Comparison of ENCODE assay signal across 7 cellular contexts in genomic region chr2:121076885-121077549, GRCh38.
A peak's percentile ranks its signal among the peaks of the same experiment; 100 is the strongest.
DNase-seq lines count a peak whose midpoint lies in the region; ATAC-seq and TF ChIP-seq lines count a peak whose summit lies in the region.

No MANE protein-coding gene starts in this region.

- H4K20me1 ChIP-seq in OCI-LY1 (ENCODE audit: insufficient read depth, low read length), result no peaks in the 10 kb centered on the region

- ATAC-seq in HG02885 (IDR thresholded peaks at IDR 0.05; ENCODE audit: poor library complexity, unreplicated experiment) (peak; percentile 73), foreskin keratinocyte (peak; percentile 36), HG03196 (IDR thresholded peaks at IDR 0.05; ENCODE audit: unreplicated experiment) (no peak)

- H3K27me3 ChIP-seq in OCI-LY1 (ENCODE audit: insufficient read depth, low read length) (0 out of 2 replicates have a peak, but pooled peaks cover 6% of the 10 kb centered on the region), foreskin keratinocyte (peaks cover 23% of the 10 kb centered on the region)

- H3K36me3 ChIP-seq in OCI-LY1 (ENCODE audit: insufficient read depth, low read length), result no peaks in the 10 kb centered on the region

- H3K4me3 Mint-ChIP-seq in activated T-cell treated with anti-CD3 and anti-CD28 coated beads, Interleukin-2, amount 50 U/mL, for 24 hours, result no peak overlapping the region
- H3K4me3 Mint-ChIP-seq in progenitor cell of endocrine pancreas (ENCODE audit: low read depth), result no peak overlapping the region

- no peaks in the 10 kb centered on the region for H3K9me3 Mint-ChIP-seq in activated T-cell treated with anti-CD3 and anti-CD28 coated beads, Interleukin-2, amount 50 U/mL, for 24 hours
- H3K9me3 Mint-ChIP-seq in progenitor cell of endocrine pancreas (ENCODE audit: low read depth), result no peaks in the 10 kb centered on the region

- peaks cover 40% of the 10 kb centered on the region for H3K27me3 Mint-ChIP-seq in activated T-cell treated with anti-CD3 and anti-CD28 coated beads, Interleukin-2, amount 50 U/mL, for 24 hours
- peaks cover 3% of the 10 kb centered on the region for H3K27me3 Mint-ChIP-seq in progenitor cell of endocrine pancreas

- peaks cover 2% of the 10 kb centered on the region for H3K4me1 Mint-ChIP-seq in activated T-cell treated with anti-CD3 and anti-CD28 coated beads, Interleukin-2, amount 50 U/mL, for 24 hours (ENCODE audit: low read depth)
- peaks cover 2% of the 10 kb centered on the region for H3K4me1 Mint-ChIP-seq in progenitor cell of endocrine pancreas (ENCODE audit: low read depth)

- H3K79me2 ChIP-seq in OCI-LY1 (ENCODE audit: insufficient read depth, low read length), result no peaks in the 10 kb centered on the region

- no peaks in the 10 kb centered on the region for H3F3A ChIP-seq in OCI-LY1 (ENCODE audit: insufficient read depth, low read length)

- H3K9me3 ChIP-seq in OCI-LY1 (ENCODE audit: low read length), result no peaks in the 10 kb centered on the region

- no peaks in the 10 kb centered on the region for H3K9me2 ChIP-seq in OCI-LY1 (ENCODE audit: low read depth, low read length)

- H2AFZ ChIP-seq in OCI-LY1 (ENCODE audit: low read length), result no peak overlapping the region

- peak; percentile 76 for DNase-seq in activated T-cell treated with anti-CD3 and anti-CD28 coated beads, Interleukin-2, amount 50 U/mL, for 24 hours
- peak in 1 of 2 donors; percentile 29 for DNase-seq in foreskin keratinocyte
- peak; percentile 66 for DNase-seq in progenitor cell of endocrine pancreas (ENCODE audit: low spot score, unreplicated experiment)

- H3K4me1 ChIP-seq in OCI-LY1 (ENCODE audit: insufficient read depth, low read length, severe bottlenecking) (no peaks in the 10 kb centered on the region), foreskin keratinocyte (no peaks in the 10 kb centered on the region)

- no peak overlapping the region for H3K9ac ChIP-seq in OCI-LY1 (ENCODE audit: low read length)

- H3K27ac ChIP-seq in OCI-LY1 (ENCODE audit: low read depth, low read length, poor library complexity, severe bottlenecking), result no peak overlapping the region
- no peak overlapping the region for H3K27ac ChIP-seq in foreskin keratinocyte

- H3K4me3 ChIP-seq in OCI-LY1 (ENCODE audit: low read depth, low read length, poor library complexity, severe bottlenecking), result no peak overlapping the region

- no peak overlapping the region for H3K27ac Mint-ChIP-seq in activated T-cell treated with anti-CD3 and anti-CD28 coated beads, Interleukin-2, amount 50 U/mL, for 24 hours
- no peak overlapping the region for H3K27ac Mint-ChIP-seq in progenitor cell of endocrine pancreas

- H3K36me3 Mint-ChIP-seq in activated T-cell treated with anti-CD3 and anti-CD28 coated beads, Interleukin-2, amount 50 U/mL, for 24 hours (ENCODE audit: low read depth), result no peaks in the 10 kb centered on the region
- no peaks in the 10 kb centered on the region for H3K36me3 Mint-ChIP-seq in progenitor cell of endocrine pancreas (ENCODE audit: insufficient read depth)

- peak; percentile 96 for TF ChIP-seq CTCF in GM12873 (IDR thresholded peaks at IDR 0.05; ENCODE audit: insufficient read depth, low read depth, low read length, missing control alignments)
- TF ChIP-seq CTCF in OCI-LY1 (IDR thresholded peaks at IDR 0.05; ENCODE audit: low read length), result peak; percentile 86
- TF ChIP-seq CTCF in foreskin keratinocyte (conservative IDR thresholded peaks at IDR 0.05), result peak; percentile 95
- TF ChIP-seq CTCF in progenitor cell of endocrine pancreas (IDR thresholded peaks at IDR 0.05; ENCODE audit: unreplicated experiment), result peak; percentile 89

- H3K4me2 ChIP-seq in OCI-LY1 (ENCODE audit: low read length), result no peak overlapping the region
